16 cellular contexts compared by ENCODE assay signal in the genomic region with DNA sequence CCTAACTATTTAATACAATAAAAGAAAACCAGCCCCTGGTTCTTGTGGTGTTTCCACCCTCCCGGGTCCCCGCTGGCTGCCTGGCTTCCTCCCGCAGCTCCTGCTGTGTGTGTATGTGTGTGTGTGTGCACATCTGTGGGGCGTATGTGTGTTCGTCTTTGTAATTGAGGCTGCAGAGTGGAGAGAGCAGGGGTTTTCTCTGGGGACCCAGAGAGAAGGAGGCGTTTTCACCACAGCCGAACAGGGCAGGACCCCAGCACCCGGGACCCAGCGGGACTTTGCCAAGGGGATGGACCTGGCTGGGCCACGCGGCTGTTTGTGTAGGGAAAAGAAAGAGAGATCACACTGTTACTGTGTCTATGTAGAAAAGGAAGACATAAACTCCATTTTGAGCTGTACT. TPM values are rescaled to one million over a fixed set of nuclear protein-coding genes. Genes with fewer than 3 reads are reported as not detected.
DNase-seq lines count a peak whose midpoint lies in the region; ATAC-seq, FAIRE-seq and TF ChIP-seq lines count a peak whose summit lies in the region.
"Had no signal": no experiment of that assay in that cellular context is flagged by ENCODE, and none has a peak within 500 bp of the region (broad histone marks: within the 10 kb centered on the region; RNA-seq: fewer than 3 reads in every experiment).

No MANE protein-coding gene starts in this region.

- H2BK120ac ChIP-seq in neuronal stem cell (ENCODE audit: low read depth, low read length) = no peak overlapping the region

- H3K79me1 ChIP-seq in neuronal stem cell (ENCODE audit: low read depth, low read length) = no peaks in the 10 kb centered on the region

- FAIRE-seq in HTR-8/SVneo (lab: Jason Lieb, UNC) = no peak

- H2BK15ac ChIP-seq in neuronal stem cell (ENCODE audit: low read length) = no peak overlapping the region

- no peak for ATAC-seq in GM21786 (IDR thresholded peaks at IDR 0.05; ENCODE audit: unreplicated experiment)
- ATAC-seq: psoas muscle had no signal

- no peak overlapping the region for H2AK5ac ChIP-seq in neuronal stem cell (ENCODE audit: low read depth, low read length)

- H3K27me3 Mint-ChIP-seq in endodermal cell (ENCODE audit: insufficient read depth) = no peaks in the 10 kb centered on the region

- H3K18ac ChIP-seq in neuronal stem cell (ENCODE audit: low read length) = peak overlapping the region; percentile 12

- peaks cover 38% of the 10 kb centered on the region for H3K36me3 Mint-ChIP-seq in endodermal cell (ENCODE audit: low read depth)
- H3K36me3 Mint-ChIP-seq: IgD-negative memory B cell had no signal

- no peak overlapping the region for H3K4me3 ChIP-seq in Jurkat, Clone E6-1 (ENCODE audit: low read length)
- peak overlapping the region; percentile 79 for H3K4me3 ChIP-seq in endodermal cell (ENCODE audit: low read length)
- no peak overlapping the region for H3K4me3 ChIP-seq in neuronal stem cell (ENCODE audit: low read length in 2 of 2)
- H3K4me3 ChIP-seq: psoas muscle had no signal

- no peak overlapping the region for H2BK5ac ChIP-seq in neuronal stem cell (ENCODE audit: low read length)

- H2AFZ ChIP-seq in neuronal stem cell (ENCODE audit: low read length) = peak overlapping the region; percentile 55

- no peak overlapping the region for H4K91ac ChIP-seq in neuronal stem cell (ENCODE audit: low read depth, low read length, poor library complexity)

- no peak overlapping the region for H3K4ac ChIP-seq in neuronal stem cell (ENCODE audit: low read length)

- H3K27ac ChIP-seq in endodermal cell (ENCODE audit: low read depth, low read length) = peak overlapping the region; percentile 73
- H3K27ac ChIP-seq in neuronal stem cell (replicated peaks; ENCODE audit: low read length) = no peak overlapping the region
- H3K27ac ChIP-seq: psoas muscle had no signal

- H4K8ac ChIP-seq in neuronal stem cell (ENCODE audit: low read depth, low read length) = no peak overlapping the region

- no peaks in the 10 kb centered on the region for H3K36me3 ChIP-seq in endodermal cell (ENCODE audit: control insufficient read depth, insufficient read depth, low read length)
- no peaks in the 10 kb centered on the region for H3K36me3 ChIP-seq in neuronal stem cell (replicated peaks in 1 of 2; ENCODE audit: control insufficient read depth in 2 of 2, insufficient read depth in 2 of 2, low read length in 2 of 2)

- H3K9me3 Mint-ChIP-seq in endodermal cell = no peaks in the 10 kb centered on the region
- H3K9me3 Mint-ChIP-seq: IgD-negative memory B cell had no signal

- peak overlapping the region; percentile 88 for H3K4me3 Mint-ChIP-seq in endodermal cell

- no peak overlapping the region for H3K4me2 ChIP-seq in neuronal stem cell (ENCODE audit: insufficient read depth, low read length, poor library complexity, severe bottlenecking)

- no peak overlapping the region for H2BK12ac ChIP-seq in neuronal stem cell (ENCODE audit: low read length)

- 60 to 79% methylated on average over 7 to 11 of the region's 11 CpGs for WGBS in endodermal cell (ENCODE audit: insufficient coverage in 1 of 2, insufficient read length in 1 of 2), 2 experiments
- WGBS in neuronal stem cell (ENCODE audit: extremely low coverage in 2 of 2, insufficient read length in 2 of 2, insufficient replicate concordance in 1 of 2), 2 donors = no CpG with 5 or more reads among the region's 11 CpGs

- H3K27me3 ChIP-seq in endodermal cell (ENCODE audit: control insufficient read depth, insufficient read depth, low read length, poor library complexity, severe bottlenecking) = no peaks in the 10 kb centered on the region
- H3K27me3 ChIP-seq in neuronal stem cell (ENCODE audit: control insufficient read depth in 3 of 3, insufficient read depth in 3 of 3, low read depth in 1 of 3, low read length in 3 of 3) = peaks cover 0 to 5% (median 0%) of the 10 kb centered on the region in 3 experiments

- no peak overlapping the region for H3K23ac ChIP-seq in neuronal stem cell (ENCODE audit: low read depth, low read length, poor library complexity)

- no peak for TF ChIP-seq CTCF in endodermal cell (conservative IDR thresholded peaks at IDR 0.05)

- H3K9ac ChIP-seq in endodermal cell (ENCODE audit: extremely low read depth, low read length, poor library complexity, severe bottlenecking) (peak overlapping the region; percentile 81), neuronal stem cell (ENCODE audit: low read depth, low read length, poor library complexity) (no peak overlapping the region)

- H3K14ac ChIP-seq in neuronal stem cell (ENCODE audit: low read length) = no peak overlapping the region

- DNase-seq in COR-L47 (lab: John Stamatoyannopoulos, UW) = peak; percentile 17
- peak; percentile 69 for DNase-seq in Jurkat, Clone E6-1 (ENCODE audit: low read depth, low spot score)
- peak; percentile 53 for DNase-seq in endodermal cell
- no peak for DNase-seq in neuronal stem cell (ENCODE audit: low spot score)
- no peak for DNase-seq in CD1c-positive myeloid dendritic cell (ENCODE audit: extremely low spot score)
- no peak for DNase-seq in HTR-8/SVneo (ENCODE audit: insufficient read length, low spot score)
- DNase-seq in NCI-H524 treated with DMSO at 0.1 percent for 48 hours (lab: John Stamatoyannopoulos, UW) = no peak
- DNase-seq: C1 segment of cervical spinal cord; dermis blood vessel endothelial cell; NCI-H1930; stimulated activated CD4-positive, alpha-beta T cell treated with anti-CD3 and anti-CD28 coated beads, Interleukin-4, amount 100 ng/mL, for 1 hour; stimulated activated naive CD4-positive, alpha-beta T cell treated with Interleukin-2 at 50 U/mL for 16 hours had no signal

- H3K4me1 ChIP-seq in endodermal cell (ENCODE audit: control insufficient read depth, insufficient read depth, low read length) = peaks cover 43% of the 10 kb centered on the region
- peaks cover 21 to 36% of the 10 kb centered on the region in 2 donors for H3K4me1 ChIP-seq in neuronal stem cell (ENCODE audit: control insufficient read depth in 2 of 2, insufficient read depth in 1 of 2, low read depth in 1 of 2, low read length in 2 of 2)
- H3K4me1 ChIP-seq: psoas muscle had no signal

- peaks cover 62% of the 10 kb centered on the region for H3K4me1 Mint-ChIP-seq in endodermal cell

- peak overlapping the region; percentile 98 for H3K27ac Mint-ChIP-seq in endodermal cell
- H3K27ac Mint-ChIP-seq: IgD-negative memory B cell had no signal

- no peaks in the 10 kb centered on the region for H3K9me3 ChIP-seq in endodermal cell (ENCODE audit: control insufficient read depth, low read length)
- H3K9me3 ChIP-seq in neuronal stem cell (replicated peaks in 1 of 2; ENCODE audit: control insufficient read depth in 2 of 2, insufficient read depth in 1 of 2, low read depth in 1 of 2, low read length in 2 of 2) = no peaks in the 10 kb centered on the region
- H3K9me3 ChIP-seq: psoas muscle had no signal

RNA-seq across cellular contexts. Expression of a gene that starts 42.7 kb away (rescaled TPM):
- 13.2 TPM for polyA plus RNA-seq in Jurkat, Clone E6-1 (2012; ENCODE audit: insufficient read depth, insufficient read length)
- not detected for total RNA-seq in endodermal cell
- not detected for polyA plus RNA-seq in endodermal cell (2013, experiment 1 of 2)
- polyA plus RNA-seq in endodermal cell (2013, experiment 2 of 2) = not detected
- not detected for polyA plus RNA-seq in neuronal stem cell (2013, experiment 1 of 2)
- not detected for polyA plus RNA-seq in neuronal stem cell (2013, experiment 2 of 2)
- total RNA-seq: dermis blood vessel endothelial cell, psoas muscle had no signal
- polyA plus RNA-seq: adipose tissue, IgD-negative memory B cell, psoas muscle had no signal

Comparison
In these comparisons a context has a peak if more than half of its experiments do, and no peak if none do; other contexts are left out.
1. DNase-seq: peak in COR-L47 (single experiment), Jurkat, Clone E6-1 (single experiment) and endodermal cell (single experiment); none in neuronal stem cell (single experiment), CD1c-positive myeloid dendritic cell (single experiment), HTR-8/SVneo (single experiment) and NCI-H524 treated with DMSO at 0.1 percent for 48 hours (single experiment).